10 cellular contexts compared by ENCODE assay signal in the genomic region with DNA sequence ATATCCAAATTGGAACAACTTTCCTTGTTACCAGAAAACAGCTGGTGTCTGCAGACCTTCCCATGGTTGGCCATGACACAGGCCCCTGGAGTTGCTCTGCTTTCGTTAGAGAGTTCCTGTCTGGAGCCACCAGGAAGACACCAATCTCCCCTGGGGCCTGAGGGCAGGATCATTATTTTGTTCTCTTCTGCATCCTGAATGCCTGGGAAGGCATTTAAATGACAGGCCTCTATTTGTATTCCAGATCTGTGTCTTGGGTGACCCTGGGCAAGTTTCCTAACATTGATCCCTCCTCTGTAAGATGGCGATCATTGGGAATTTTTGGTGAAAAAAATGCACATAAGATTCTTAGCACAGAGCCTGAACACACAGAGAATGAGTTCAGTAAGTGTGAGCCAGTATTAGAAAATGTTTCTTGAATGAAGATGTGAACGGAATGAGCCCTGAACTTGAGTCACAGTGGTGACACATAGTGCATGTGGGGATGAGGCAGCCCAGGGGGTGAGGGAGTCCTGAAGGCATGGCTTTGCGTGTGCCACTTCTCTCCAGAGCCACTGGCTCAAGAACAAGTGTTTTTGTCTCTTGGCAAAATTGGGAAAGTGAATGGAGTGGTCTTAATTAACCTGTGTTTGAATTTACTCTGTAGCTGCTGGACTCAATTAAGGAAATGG. TPM values are rescaled to one million over a fixed set of nuclear protein-coding genes. Genes with fewer than 3 reads are reported as not detected.
A peak's percentile ranks its signal among the peaks of the same experiment; 100 is the strongest.
DNase-seq lines count a peak whose midpoint lies in the region; ATAC-seq, FAIRE-seq and TF ChIP-seq lines count a peak whose summit lies in the region.
"Had no signal": no experiment of that assay in that cellular context is flagged by ENCODE, and none has a peak within 500 bp of the region (broad histone marks: within the 10 kb centered on the region; RNA-seq: fewer than 3 reads in every experiment).

No MANE protein-coding gene starts in this region.

- H3K27ac ChIP-seq in endothelial cell of umbilical vein (ENCODE audit: insufficient read depth, low read depth, low read length) (no peak overlapping the region), osteoblast (ENCODE audit: low read depth, low read length) (peak overlapping the region; percentile 94)
- H3K27ac ChIP-seq: upper lobe of left lung, WERI-Rb-1 had no signal

- dilution Hi-C loops in endothelial cell of umbilical vein (cut with MboI; ENCODE audit: extremely low pct_ligation_motif_present, low sequenced_read_pairs) = no loop called here

- no peak overlapping the region for H3K4me2 ChIP-seq in endothelial cell of umbilical vein (ENCODE audit: insufficient read depth, low read length)
- H3K4me2 ChIP-seq in osteoblast (ENCODE audit: insufficient read depth, low read length) = peak overlapping the region; percentile 82

- no peaks in the 10 kb centered on the region for H3K36me3 ChIP-seq in NT2/D1 (ENCODE audit: insufficient read depth, insufficient read length, low read length)
- H3K36me3 ChIP-seq in endothelial cell of umbilical vein (ENCODE audit: control insufficient read depth in 2 of 2, extremely low read depth in 1 of 2, insufficient read depth in 2 of 2, low read length in 2 of 2) = no peaks in the 10 kb centered on the region
- peaks cover 19% of the 10 kb centered on the region for H3K36me3 ChIP-seq in osteoblast (ENCODE audit: insufficient read depth, low read length)
- H3K36me3 ChIP-seq: upper lobe of left lung, WERI-Rb-1 had no signal

- peaks cover 3% of the 10 kb centered on the region for H3K4me1 ChIP-seq in NT2/D1 (ENCODE audit: insufficient read depth, insufficient read length)
- H3K4me1 ChIP-seq in endothelial cell of umbilical vein (ENCODE audit: control insufficient read depth, extremely low read depth, insufficient read depth, low read length) = no peaks in the 10 kb centered on the region
- peaks cover 27% of the 10 kb centered on the region for H3K4me1 ChIP-seq in osteoblast (ENCODE audit: insufficient read depth, low read length)

- BruUV-seq in endothelial cell of umbilical vein (replicated peaks; lab: Mats Ljungman, UMichigan) = no TSS peak

- no peak for ATAC-seq in GM21526 (IDR thresholded peaks at IDR 0.05; ENCODE audit: low FRiP score, unreplicated experiment)
- ATAC-seq in HG02678 (IDR thresholded peaks at IDR 0.05; ENCODE audit: unreplicated experiment) = no peak

- H3K9me1 ChIP-seq in endothelial cell of umbilical vein (replicated peaks; ENCODE audit: control insufficient read depth, extremely low read depth, insufficient read depth, low read length) = no peaks in the 10 kb centered on the region

- H4K20me1 ChIP-seq in endothelial cell of umbilical vein (replicated peaks; ENCODE audit: control insufficient read depth, extremely low read depth, insufficient read depth, low read length) = no peaks in the 10 kb centered on the region
- H4K20me1 ChIP-seq in osteoblast (ENCODE audit: insufficient read depth, low read length) = no peaks in the 10 kb centered on the region

- H2AFZ ChIP-seq in endothelial cell of umbilical vein (ENCODE audit: low read depth, low read length) (no peak overlapping the region), osteoblast (ENCODE audit: low read length) (no peak overlapping the region)

- in situ Hi-C loops in Caki2 (cut with HindIII; ENCODE audit: low pct_unique_long_range_greater_than_20kb, low sequenced_read_pairs) = no loop called here

- H3K79me2 ChIP-seq in endothelial cell of umbilical vein (ENCODE audit: control insufficient read depth, insufficient read depth, low read length) (no peaks in the 10 kb centered on the region), osteoblast (ENCODE audit: insufficient read depth, low read length) (peaks cover 14% of the 10 kb centered on the region)

- POLR2A ChIA-PET in endothelial cell of umbilical vein (lab: Charles Lee) = interaction anchor here (0.6 kb wide), 1 partner anchor 147 kb away, joined by 6 read pairs; no protein-coding TSS in a partner anchor

- FAIRE-seq in endothelial cell of umbilical vein (lab: Jason Lieb, UNC) = no peak

- CTCF ChIA-PET in endothelial cell of umbilical vein (lab: Charles Lee) = interaction anchor here (0.6 to 6.7 kb wide), 66 partner anchors 8 to 1169 kb away, joined by 3 to 229 read pairs (median 6); partner anchors contain the start of genes BMPER and RP9

- H3K27me3 ChIP-seq in NT2/D1 (ENCODE audit: insufficient read depth, insufficient read length) = no peaks in the 10 kb centered on the region
- H3K27me3 ChIP-seq in endothelial cell of umbilical vein (ENCODE audit: control insufficient read depth in 2 of 2, insufficient read depth in 2 of 2, low read length in 2 of 2) = no peaks in the 10 kb centered on the region
- H3K27me3 ChIP-seq in osteoblast (ENCODE audit: insufficient read depth, low read length) = no peaks in the 10 kb centered on the region
- H3K27me3 ChIP-seq: upper lobe of left lung had no signal

- H3K4me3 ChIP-seq in NT2/D1 (ENCODE audit: insufficient read length, low read depth) (no peak overlapping the region), endothelial cell of umbilical vein (replicated peaks in 1 of 3; ENCODE audit: insufficient read depth in 1 of 3, low read depth in 1 of 3, low read length in 3 of 3) (no peak overlapping the region), osteoblast (ENCODE audit: insufficient read depth, low read length) (peak overlapping the region; percentile 0)
- H3K4me3 ChIP-seq: upper lobe of left lung had no signal

- intact Hi-C loops in endothelial cell of umbilical vein (cut with micrococcal nuclease) = loop anchor here (1.0 to 2.0 kb wide), 6 partner anchors 176 to 690 kb away; no protein-coding TSS in a partner anchor

- no peaks in the 10 kb centered on the region for H3K9me3 ChIP-seq in NT2/D1 (ENCODE audit: insufficient read depth, low read length)
- H3K9me3 ChIP-seq in endothelial cell of umbilical vein (replicated peaks; ENCODE audit: control insufficient read depth, insufficient read depth, low read length) = no peaks in the 10 kb centered on the region
- H3K9me3 ChIP-seq in osteoblast (ENCODE audit: low read depth, low read length) = no peaks in the 10 kb centered on the region
- H3K9me3 ChIP-seq: upper lobe of left lung had no signal

- no peak for TF ChIP-seq POLR2A in endothelial cell of umbilical vein (IDR thresholded peaks at IDR 0.05; ENCODE audit: low read depth, low read length)

- H3K9ac ChIP-seq in NT2/D1 (ENCODE audit: insufficient read length, low read depth) (no peak overlapping the region), endothelial cell of umbilical vein (replicated peaks; ENCODE audit: extremely low read depth, insufficient read depth, low read length) (no peak overlapping the region)

- TF ChIP-seq CTCF in endothelial cell of umbilical vein (IDR thresholded peaks at IDR 0.05; ENCODE audit: extremely low read depth in 1 of 2, insufficient read depth in 1 of 2, low read depth in 1 of 2, low read length in 2 of 2) = no peak
- no peak for TF ChIP-seq CTCF in osteoblast (IDR thresholded peaks at IDR 0.05; ENCODE audit: extremely low read depth, low read depth, low read length)

- DNase-seq in Caki2 (ENCODE audit: low read depth) (peak; percentile 25), NT2/D1 (ENCODE audit: low read depth, low spot score) (peak; percentile 40), endothelial cell of umbilical vein (ENCODE audit: low read depth, low spot score) (no peak), osteoblast (ENCODE audit: insufficient read length, low spot score, missing footprints) (peak; percentile 76)
- DNase-seq in stimulated activated CD4-positive, alpha-beta T cell treated with anti-CD3 and anti-CD28 coated beads, Interleukin-2, amount 100 ng/mL, for 24 hours = no peak
- DNase-seq in activated T-cell treated with anti-CD3 and anti-CD28 coated beads, Interleukin-2, amount 50 U/mL, for 1 hour = no peak

TF ChIP-seq in endothelial cell of umbilical vein, 7 proteins besides CTCF, POLR2A, EP300 and RAD21:
- TF ChIP-seq MYC (IDR thresholded peaks at IDR 0.05; ENCODE audit: low read depth, low read length) (no peak), FOS (IDR thresholded peaks at IDR 0.05; ENCODE audit: borderline replicate concordance, insufficient read depth, low read length) (peak; percentile 18), JUN (IDR thresholded peaks at IDR 0.05; ENCODE audit: borderline replicate concordance, insufficient read depth, insufficient read length, low read depth) (no peak), EZH2 (IDR thresholded peaks at IDR 0.05; ENCODE audit: borderline replicate concordance, low read depth, low read length, severe bottlenecking) (no peak), GATA2 (IDR thresholded peaks at IDR 0.05; ENCODE audit: insufficient read depth, insufficient read length, low read depth, low read length) (no peak)
TF ChIP-seq in endothelial cell of umbilical vein: peak in this region for 1.

RNA-seq across cellular contexts. Expression of gene BMPER, which starts 28.4 kb away (rescaled TPM):
- total RNA-seq in Caki2 (2014; rRNA removed; shearing (Covaris generic); ENCODE audit: low replicate concordance) = not detected in 2 replicates
- total RNA-seq in endothelial cell of umbilical vein (0.13 and 0.32 TPM in 2 replicates), osteoblast (9.7 and 11.2 TPM in 2 replicates)
- 0.10 TPM in 2 replicates for polyA plus RNA-seq in endothelial cell of umbilical vein
- polyA plus RNA-seq in endothelial cell of umbilical vein (2011; cell fraction: cytosol; rRNA removed) = 0.10 and 0.15 TPM in 2 replicates
- 0.26 and 0.41 TPM in 2 replicates for polyA plus RNA-seq in endothelial cell of umbilical vein (2011; cell fraction: nucleus; rRNA removed)
- polyA plus RNA-seq in endothelial cell of umbilical vein (2012) = 0.24 and 0.59 TPM in 2 replicates
- polyA minus RNA-seq in endothelial cell of umbilical vein = 0.04 and 1.1 TPM in 2 replicates
- polyA minus RNA-seq in endothelial cell of umbilical vein (2011; cell fraction: cytosol; rRNA and poly(A)+ RNA removed) = not detected
- polyA minus RNA-seq in endothelial cell of umbilical vein (2011; cell fraction: nucleus; rRNA and poly(A)+ RNA removed) = 0.34 and 0.38 TPM in 2 replicates

Comparison
In these comparisons a context has a peak if more than half of its experiments do, and no peak if none do; other contexts are left out.
1. DNase-seq: peak in Caki2 (single experiment), NT2/D1 (single experiment) and osteoblast (single experiment); none in endothelial cell of umbilical vein (single experiment), stimulated activated CD4-positive, alpha-beta T cell treated with anti-CD3 and anti-CD28 coated beads, Interleukin-2, amount 100 ng/mL, for 24 hours (0 of 2) and activated T-cell treated with anti-CD3 and anti-CD28 coated beads, Interleukin-2, amount 50 U/mL, for 1 hour (single experiment).